10 cellular contexts compared by ENCODE assay signal in the genomic region with DNA sequence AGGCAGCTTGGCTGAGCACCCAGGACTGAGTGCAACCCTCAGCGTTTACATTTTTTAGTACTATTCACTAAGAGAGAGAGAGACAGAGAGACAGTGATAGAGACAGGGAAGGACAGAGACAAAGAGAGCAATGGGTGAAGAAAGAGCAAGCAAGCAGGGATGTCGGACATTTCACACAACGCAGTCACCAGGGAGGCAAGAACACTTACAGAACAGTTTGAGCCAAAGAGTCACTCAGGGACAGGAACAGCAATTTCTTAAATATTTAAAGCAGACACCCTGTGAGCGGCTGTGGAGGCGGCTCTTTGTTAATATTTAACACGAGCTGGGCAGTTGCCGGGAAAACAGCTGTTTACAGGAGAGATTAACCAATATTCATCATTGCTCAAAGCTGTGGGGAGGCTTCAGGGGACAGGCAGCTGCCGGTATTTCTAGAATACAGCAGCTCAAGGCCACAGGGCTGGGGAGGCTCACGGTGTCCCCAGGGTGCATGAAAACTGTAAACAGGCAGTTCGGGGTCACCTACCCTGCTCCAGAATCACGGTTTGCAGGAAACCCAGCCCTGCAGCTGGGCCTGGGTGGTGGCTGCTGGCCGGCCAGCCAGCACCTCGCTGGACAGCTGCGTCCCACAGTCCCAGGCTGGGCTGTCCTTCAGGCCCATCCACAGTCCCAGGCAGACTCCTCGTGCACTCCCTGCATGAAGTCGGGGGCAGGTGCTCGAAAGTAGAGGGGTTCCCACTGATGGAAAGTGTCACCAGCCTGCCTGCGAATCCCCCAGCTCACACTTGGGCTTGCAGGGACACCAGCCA. TPM values are rescaled to one million over a fixed set of nuclear protein-coding genes. Genes with fewer than 3 reads are reported as not detected.
DNase-seq lines count a peak whose midpoint lies in the region; ATAC-seq and TF ChIP-seq lines count a peak whose summit lies in the region.
"Had no signal": no experiment of that assay in that cellular context is flagged by ENCODE, and none has a peak within 500 bp of the region (broad histone marks: within the 10 kb centered on the region; RNA-seq: fewer than 3 reads in every experiment).

No MANE protein-coding gene starts in this region.

- ATAC-seq in GM19463 (IDR thresholded peaks at IDR 0.05; ENCODE audit: unreplicated experiment), result peak; percentile 75
- ATAC-seq: activated T-helper 17 cell treated with anti-CD3 and anti-CD28 coated beads, Interleukin-2, amount 50 U/mL, for 72 hours had no signal

- H3F3A ChIP-seq in smooth muscle cell (ENCODE audit: low read depth), result no peaks in the 10 kb centered on the region

- H3K27ac ChIP-seq in layer of hippocampus (ENCODE audit: low read depth, low read length) (peak overlapping the region; percentile 50), smooth muscle cell (ENCODE audit: low read depth) (peak overlapping the region; percentile 12)

- H3K79me2 ChIP-seq in smooth muscle cell (ENCODE audit: low read depth), result no peaks in the 10 kb centered on the region

- no peaks in the 10 kb centered on the region for H3K36me3 ChIP-seq in smooth muscle cell (ENCODE audit: low read depth)

- H3K4me1 ChIP-seq in smooth muscle cell (ENCODE audit: low read depth), result no peaks in the 10 kb centered on the region

- H3K4me3 ChIP-seq in smooth muscle cell, result no peak overlapping the region

- H4K20me1 ChIP-seq in smooth muscle cell (ENCODE audit: low read depth), result no peaks in the 10 kb centered on the region

- H2AFZ ChIP-seq in smooth muscle cell (ENCODE audit: low read depth), result no peak overlapping the region

- DNase-seq in SW480 (ENCODE audit: low spot score) (peak; percentile 62), smooth muscle cell (lab: John Stamatoyannopoulos, UW; ENCODE audit: unreplicated experiment) (no peak), NCI-H345 treated with DMSO at 0.1 percent for 48 hours (lab: John Stamatoyannopoulos, UW; ENCODE audit: unreplicated experiment) (no peak), EL (no peak)
- DNase-seq in activated T-cell treated with anti-CD3 and anti-CD28 coated beads, Interleukin-2, amount 50 U/mL, for 1 hour, result no peak
- no peak for DNase-seq in stimulated activated CD4-positive, alpha-beta T cell treated with anti-CD3 and anti-CD28 coated beads, Interleukin-12 subunit alpha, Interleukin-12 subunit beta, amount 100 ng/mL, for 4 hours
- DNase-seq: NCI-H2081 had no signal

- H3K9ac ChIP-seq in smooth muscle cell (ENCODE audit: low read depth), result no peak overlapping the region

- no peaks in the 10 kb centered on the region for H3K27me3 ChIP-seq in layer of hippocampus (ENCODE audit: control insufficient read depth, insufficient read depth, low read length)
- no peaks in the 10 kb centered on the region for H3K27me3 ChIP-seq in smooth muscle cell (ENCODE audit: low read depth)

- peak overlapping the region; percentile 19 for H3K4me2 ChIP-seq in smooth muscle cell

- H3K9me3 ChIP-seq in smooth muscle cell (replicated peaks; ENCODE audit: low read depth), result no peaks in the 10 kb centered on the region

- 70% methylated on average over 18 of the region's 18 CpGs for WGBS in smooth muscle cell (ENCODE audit: low lambda C conversion rate)

- TF ChIP-seq CTCF in smooth muscle cell (IDR thresholded peaks at IDR 0.05; ENCODE audit: borderline replicate concordance, insufficient read depth, poor library complexity, severe bottlenecking), result no peak

RNA-seq across cellular contexts. Expression of gene PCSK6, which starts 38.8 kb away (rescaled TPM):
- 17.5 and 21.2 TPM in 2 replicates for total RNA-seq in smooth muscle cell
- polyA plus RNA-seq in smooth muscle cell, result 17.4 and 17.5 TPM in 2 replicates
